ENCODE assay signal across 9 cellular contexts in the genomic region with DNA sequence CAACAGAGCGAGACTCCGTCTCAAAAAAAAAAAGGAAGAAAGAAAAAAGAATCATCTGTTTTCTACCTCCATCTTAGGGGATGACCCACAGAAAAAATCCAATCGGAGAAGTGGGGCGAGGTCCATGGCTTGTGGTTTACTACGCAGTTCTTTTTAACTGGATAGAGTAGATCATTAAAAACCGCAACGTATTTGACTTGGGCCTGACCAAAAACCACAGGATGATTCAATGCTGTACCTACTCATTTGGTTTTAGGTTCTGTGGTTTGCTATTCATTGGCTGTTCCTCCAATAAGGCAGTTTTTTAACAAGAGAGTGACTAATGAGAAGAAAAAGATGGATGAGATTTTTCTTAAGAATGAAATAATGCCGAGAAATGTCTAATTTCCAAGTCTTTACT.
DNase-seq lines count a peak whose midpoint lies in the region; ATAC-seq and TF ChIP-seq lines count a peak whose summit lies in the region.
"Had no signal": no experiment of that assay in that cellular context is flagged by ENCODE, and none has a peak within 500 bp of the region (broad histone marks: within the 10 kb centered on the region; RNA-seq: fewer than 3 reads in every experiment).

No MANE protein-coding gene starts in this region.

- H3K9me3 ChIP-seq in mucosa of descending colon, result no peaks in the 10 kb centered on the region

- ATAC-seq in GM18502 (IDR thresholded peaks at IDR 0.05; ENCODE audit: poor library complexity, unreplicated experiment) (peak; percentile 94), GM21576 (IDR thresholded peaks at IDR 0.05; ENCODE audit: unreplicated experiment) (peak; percentile 86), mucosa of descending colon (no peak)
- ATAC-seq: naive thymus-derived CD4-positive, alpha-beta T cell had no signal

- intact Hi-C loops in mucosa of descending colon (cut with DNase I, micrococcal nuclease), result no loop called here

- no peaks in the 10 kb centered on the region for H3K36me3 ChIP-seq in mucosa of descending colon (ENCODE audit: low read depth)

- H3K4me3 ChIP-seq in epithelial cell of esophagus (ENCODE audit: low read length) (no peak overlapping the region), mucosa of descending colon (no peak overlapping the region)

- DNase-seq in HS-27A (ENCODE audit: low read depth), result peak; percentile 64
- peak; percentile 23 for DNase-seq in epithelial cell of esophagus (ENCODE audit: low read depth)
- no peak for DNase-seq in dermis blood vessel endothelial cell
- DNase-seq in mucosa of descending colon, result no peak
- DNase-seq in DMS 273 (lab: John Stamatoyannopoulos, UW; ENCODE audit: unreplicated experiment), result no peak
- DNase-seq in NCI-H1694 (lab: John Stamatoyannopoulos, UW), result no peak

- TF ChIP-seq CTCF in epithelial cell of esophagus (IDR thresholded peaks at IDR 0.05; ENCODE audit: insufficient read depth, low read depth, low read length, missing control alignments) (no peak), mucosa of descending colon (IDR thresholded peaks at IDR 0.05) (no peak)

- no peaks in the 10 kb centered on the region for H3K4me1 ChIP-seq in mucosa of descending colon (ENCODE audit: low read depth)

Comparison
In these comparisons a context has a peak if more than half of its experiments do, and no peak if none do; other contexts are left out.
1. DNase-seq: peak in HS-27A (single experiment) and epithelial cell of esophagus (single experiment); none in dermis blood vessel endothelial cell (single experiment), mucosa of descending colon (0 of 3), DMS 273 (single experiment) and NCI-H1694 (single experiment).